8 cellular contexts compared by ENCODE assay signal in genomic region chr16:27232061-27232841, GRCh38. TPM values are rescaled to one million over a fixed set of nuclear protein-coding genes. Genes with fewer than 3 reads are reported as not detected.
DNase-seq lines count a peak whose midpoint lies in the region; ATAC-seq and TF ChIP-seq lines count a peak whose summit lies in the region.

No MANE protein-coding gene starts in this region.

- H3K27me3 Mint-ChIP-seq in activated CD4-positive, alpha-beta T cell treated with anti-CD3 and anti-CD28 coated beads, Interleukin-2, amount 10 ng/mL, durations not matched to agents 24 days and 14 days: no peaks in the 10 kb centered on the region
- no peaks in the 10 kb centered on the region for H3K27me3 Mint-ChIP-seq in naive thymus-derived CD8-positive, alpha-beta T cell

- peak overlapping the region; percentile 77 for H3K4me3 Mint-ChIP-seq in activated CD4-positive, alpha-beta T cell treated with anti-CD3 and anti-CD28 coated beads, Interleukin-2, amount 10 ng/mL, durations not matched to agents 24 days and 14 days
- H3K4me3 Mint-ChIP-seq in naive thymus-derived CD8-positive, alpha-beta T cell: peak overlapping the region; percentile 66 to 91 (median 82)

- POLR2A ChIA-PET in naive thymus-derived CD8-positive, alpha-beta T cell (lab: Charles Lee): interaction anchor here (0.8 to 10.8 kb wide), 18 partner anchors 10 to 230 kb away, joined by 3 to 156 read pairs (median 8); partner anchors contain the start of gene KDM8

- peaks cover 70% of the 10 kb centered on the region for H3K4me1 Mint-ChIP-seq in activated CD4-positive, alpha-beta T cell treated with anti-CD3 and anti-CD28 coated beads, Interleukin-2, amount 10 ng/mL, durations not matched to agents 24 days and 14 days
- peaks cover 44 to 92% (median 85%) of the 10 kb centered on the region in 4 donors for H3K4me1 Mint-ChIP-seq in naive thymus-derived CD8-positive, alpha-beta T cell

- peaks cover 49% of the 10 kb centered on the region for H3K36me3 Mint-ChIP-seq in activated CD4-positive, alpha-beta T cell treated with anti-CD3 and anti-CD28 coated beads, Interleukin-2, amount 10 ng/mL, durations not matched to agents 24 days and 14 days (ENCODE audit: low read depth)
- H3K36me3 Mint-ChIP-seq in naive thymus-derived CD8-positive, alpha-beta T cell: peaks cover 0 to 5% (median 1%) of the 10 kb centered on the region in 3 donors

- TF ChIP-seq CTCF in GM10266 (IDR thresholded peaks at IDR 0.05; ENCODE audit: control insufficient read depth, insufficient read depth, low read depth, missing control alignments): no peak

- peak overlapping the region; percentile 100 for H3K27ac Mint-ChIP-seq in activated CD4-positive, alpha-beta T cell treated with anti-CD3 and anti-CD28 coated beads, Interleukin-2, amount 10 ng/mL, durations not matched to agents 24 days and 14 days
- peak overlapping the region; percentile 98 to 100 (median 98) for H3K27ac Mint-ChIP-seq in naive thymus-derived CD8-positive, alpha-beta T cell

- intact Hi-C loops in activated CD4-positive, alpha-beta T cell treated with anti-CD3 and anti-CD28 coated beads, Interleukin-2, amount 10 ng/mL, durations not matched to agents 24 days and 14 days (cut with micrococcal nuclease): loop anchor here (10.0 kb wide), 1 partner anchor 637 kb away; no protein-coding TSS in a partner anchor

- DNase-seq in GM10266 (ENCODE audit: extremely low spot score) (peak; percentile 47), retina (no peak), hepatic stellate cell (ENCODE audit: low spot score) (no peak), SHP77 (lab: John Stamatoyannopoulos, UW) (no peak)
- peak; percentile 78 for DNase-seq in activated CD4-positive, alpha-beta T cell treated with anti-CD3 and anti-CD28 coated beads, Interleukin-2, amount 10 ng/mL, durations not matched to agents 24 days and 14 days
- peak in 5 of 10 donors; percentile 23 to 67 (median 28) for DNase-seq in naive thymus-derived CD8-positive, alpha-beta T cell

- H3K9me3 Mint-ChIP-seq in activated CD4-positive, alpha-beta T cell treated with anti-CD3 and anti-CD28 coated beads, Interleukin-2, amount 10 ng/mL, durations not matched to agents 24 days and 14 days: no peaks in the 10 kb centered on the region
- H3K9me3 Mint-ChIP-seq in naive thymus-derived CD8-positive, alpha-beta T cell: no peaks in the 10 kb centered on the region

- ATAC-seq in HG02840 (IDR thresholded peaks at IDR 0.05; ENCODE audit: low FRiP score, unreplicated experiment) (peak; percentile 55), HG03565 (IDR thresholded peaks at IDR 0.05; ENCODE audit: unreplicated experiment) (no peak)
- ATAC-seq in naive thymus-derived CD8-positive, alpha-beta T cell: peak in 1 of 2 donors; percentile 2

RNA-seq across cellular contexts. Expression of gene KDM8, which starts 28.9 kb away (rescaled TPM):
- total RNA-seq in activated CD4-positive, alpha-beta T cell treated with anti-CD3 and anti-CD28 coated beads, Interleukin-2, amount 10 ng/mL, durations not matched to agents 24 days and 14 days: 11.0 and 13.6 TPM in 2 replicates
- total RNA-seq in naive thymus-derived CD8-positive, alpha-beta T cell: 10 to 100 TPM; 27.7 to 35.0 TPM
- polyA plus RNA-seq in naive thymus-derived CD8-positive, alpha-beta T cell: 1 to 10 TPM; 3.8 to 6.2 (median 5.6) TPM

RNA-seq across cellular contexts. Expression of gene NSMCE1, which starts 36.3 kb away (rescaled TPM):
- total RNA-seq in activated CD4-positive, alpha-beta T cell treated with anti-CD3 and anti-CD28 coated beads, Interleukin-2, amount 10 ng/mL, durations not matched to agents 24 days and 14 days: 143 and 149 TPM in 2 replicates
- 10 to 100 TPM; 81.8 to 85.0 TPM for total RNA-seq in naive thymus-derived CD8-positive, alpha-beta T cell
- 100 to 1,000 TPM; 177 to 209 (median 185) TPM for polyA plus RNA-seq in naive thymus-derived CD8-positive, alpha-beta T cell

Comparison
In these comparisons a context has a peak if more than half of its experiments do, and no peak if none do; other contexts are left out.
1. DNase-seq: peak in GM10266 (single experiment) and activated CD4-positive, alpha-beta T cell treated with anti-CD3 and anti-CD28 coated beads, Interleukin-2, amount 10 ng/mL, durations not matched to agents 24 days and 14 days (single experiment); none in retina (single experiment), hepatic stellate cell (single experiment) and SHP77 (0 of 2).